Comparison of ENCODE assay signal across 14 cellular contexts in genomic region chr6:30890646-30891449, GRCh38. TPM values are rescaled to one million over a fixed set of nuclear protein-coding genes. Genes with fewer than 3 reads are reported as not detected.
DNase-seq lines count a peak whose midpoint lies in the region; ATAC-seq, FAIRE-seq and TF ChIP-seq lines count a peak whose summit lies in the region.
"Had no signal": no experiment of that assay in that cellular context is flagged by ENCODE, and none has a peak within 500 bp of the region (broad histone marks: within the 10 kb centered on the region; RNA-seq: fewer than 3 reads in every experiment).

No MANE protein-coding gene starts in this region.

- H3K27ac Mint-ChIP-seq in stimulated activated naive CD8-positive, alpha-beta T cell treated with anti-CD3 and anti-CD28 coated beads, Interleukin-15, amount 100 ng/mL, for 72 hours = no peak overlapping the region
- H3K27ac Mint-ChIP-seq: activated naive CD8-positive, alpha-beta T cell treated with anti-CD3 and anti-CD28 coated beads for 36 hours; stimulated activated naive CD8-positive, alpha-beta T cell treated with anti-CD3 and anti-CD28 coated beads, Interleukin-15, Interleukin-2, amounts not matched to agents 100 ng/mL and 50 ng/mL, for 24 hours; T-helper 2 cell treated with Interferon-gamma antibody and Interleukin-4, amounts not matched to agents 5 μg/mL and 100 μg/mL, for 36 hours had no signal

- no peaks in the 10 kb centered on the region for H3K9me3 ChIP-seq in keratinocyte (ENCODE audit: control insufficient read depth, low read depth, low read length)
- H3K9me3 ChIP-seq: gastroesophageal sphincter had no signal

- H3K27ac ChIP-seq in keratinocyte (ENCODE audit: control insufficient read depth, insufficient read depth, low read length) = peak overlapping the region; percentile 22
- H3K27ac ChIP-seq: gastroesophageal sphincter had no signal

- H3K4me1 Mint-ChIP-seq in stimulated activated naive CD8-positive, alpha-beta T cell treated with anti-CD3 and anti-CD28 coated beads, Interleukin-15, amount 100 ng/mL, for 72 hours = peaks cover 11% of the 10 kb centered on the region

- no peak overlapping the region for H3K9ac ChIP-seq in keratinocyte (ENCODE audit: control insufficient read depth, extremely low read depth, insufficient read depth, low read length)

- peaks cover 80% of the 10 kb centered on the region for H3K79me2 ChIP-seq in keratinocyte (ENCODE audit: control insufficient read depth, insufficient read depth, low read length)

- H3K4me3 Mint-ChIP-seq in stimulated activated naive CD8-positive, alpha-beta T cell treated with anti-CD3 and anti-CD28 coated beads, Interleukin-15, amount 100 ng/mL, for 72 hours = no peak overlapping the region
- H3K4me3 Mint-ChIP-seq: activated naive CD8-positive, alpha-beta T cell treated with anti-CD3 and anti-CD28 coated beads for 36 hours; stimulated activated naive CD8-positive, alpha-beta T cell treated with anti-CD3 and anti-CD28 coated beads, Interleukin-15, Interleukin-2, amounts not matched to agents 100 ng/mL and 50 ng/mL, for 24 hours; T-helper 2 cell treated with Interferon-gamma antibody and Interleukin-4, amounts not matched to agents 5 μg/mL and 100 μg/mL, for 36 hours had no signal

- H3K9me3 Mint-ChIP-seq in stimulated activated naive CD8-positive, alpha-beta T cell treated with anti-CD3 and anti-CD28 coated beads, Interleukin-15, amount 100 ng/mL, for 72 hours = no peaks in the 10 kb centered on the region
- H3K9me3 Mint-ChIP-seq: activated naive CD8-positive, alpha-beta T cell treated with anti-CD3 and anti-CD28 coated beads for 36 hours; stimulated activated naive CD8-positive, alpha-beta T cell treated with anti-CD3 and anti-CD28 coated beads, Interleukin-15, Interleukin-2, amounts not matched to agents 100 ng/mL and 50 ng/mL, for 24 hours; T-helper 2 cell treated with Interferon-gamma antibody and Interleukin-4, amounts not matched to agents 5 μg/mL and 100 μg/mL, for 36 hours had no signal

- peak overlapping the region; percentile 40 for H3K4me2 ChIP-seq in keratinocyte (ENCODE audit: control insufficient read depth, extremely low read depth, insufficient read depth, low read depth, low read length)

- FAIRE-seq in keratinocyte (lab: Jason Lieb, UNC) (no peak), GM19239 (lab: Jason Lieb, UNC) (no peak)

- peaks cover 30% of the 10 kb centered on the region for H4K20me1 ChIP-seq in keratinocyte (ENCODE audit: control insufficient read depth, extremely low read depth, insufficient read depth, low read length)

- peaks cover 8% of the 10 kb centered on the region for H3K9me1 ChIP-seq in keratinocyte (ENCODE audit: control insufficient read depth, extremely low read depth, insufficient read depth, low read length)

- H3K27me3 Mint-ChIP-seq in stimulated activated naive CD8-positive, alpha-beta T cell treated with anti-CD3 and anti-CD28 coated beads, Interleukin-15, amount 100 ng/mL, for 72 hours = no peaks in the 10 kb centered on the region
- H3K27me3 Mint-ChIP-seq: activated naive CD8-positive, alpha-beta T cell treated with anti-CD3 and anti-CD28 coated beads for 36 hours; stimulated activated naive CD8-positive, alpha-beta T cell treated with anti-CD3 and anti-CD28 coated beads, Interleukin-15, Interleukin-2, amounts not matched to agents 100 ng/mL and 50 ng/mL, for 24 hours had no signal

- H3K4me1 ChIP-seq in keratinocyte (ENCODE audit: control insufficient read depth, extremely low read depth, insufficient read depth, low read length) = peaks cover 44% of the 10 kb centered on the region

- no peak overlapping the region for H2AFZ ChIP-seq in keratinocyte (ENCODE audit: control insufficient read depth, low read length)

- H3K4me3 ChIP-seq in keratinocyte (ENCODE audit: control insufficient read depth in 2 of 3, extremely low read depth in 1 of 3, insufficient read depth in 2 of 3, low read depth in 1 of 3, low read length in 3 of 3) = no peak overlapping the region
- H3K4me3 ChIP-seq: gastroesophageal sphincter had no signal

- ATAC-seq in stimulated activated naive CD8-positive, alpha-beta T cell treated with anti-CD3 and anti-CD28 coated beads, Interleukin-15, amount 100 ng/mL, for 72 hours = peak; percentile 23
- ATAC-seq in stimulated activated naive CD8-positive, alpha-beta T cell treated with anti-CD3 and anti-CD28 coated beads, Interleukin-15, Interleukin-2, amounts not matched to agents 100 U/mL and 50 U/mL, for 24 hours = no peak
- ATAC-seq: gastroesophageal sphincter had no signal

- TF ChIP-seq CTCF in keratinocyte (optimal IDR thresholded peaks at IDR 0.05 in 1 of 3, IDR thresholded peaks at IDR 0.05 in 1 of 3, conservative IDR thresholded peaks at IDR 0.05 in 1 of 3; ENCODE audit: extremely low read depth in 1 of 3, insufficient read depth in 2 of 3, low read length in 3 of 3) = no peak

- H3K36me3 ChIP-seq in keratinocyte (ENCODE audit: control insufficient read depth in 2 of 2, extremely low read depth in 1 of 2, insufficient read depth in 2 of 2, low read length in 2 of 2) = peaks cover 56 to 62% of the 10 kb centered on the region in 2 experiments

- no peaks in the 10 kb centered on the region for H3K27me3 ChIP-seq in keratinocyte (ENCODE audit: control insufficient read depth, extremely low read depth, insufficient read depth, low read length)
- H3K27me3 ChIP-seq: gastroesophageal sphincter had no signal

- dilution Hi-C loops in keratinocyte (cut with MboI; ENCODE audit: extremely low pct_ligation_motif_present, low sequenced_read_pairs) = no loop called here

- no peak for DNase-seq in stimulated activated naive CD8-positive, alpha-beta T cell treated with anti-CD3 and anti-CD28 coated beads, Interleukin-15, amount 100 ng/mL, for 72 hours
- no peak for DNase-seq in stimulated activated naive CD8-positive, alpha-beta T cell treated with anti-CD3 and anti-CD28 coated beads, Interleukin-15, Interleukin-2, amounts not matched to agents 100 U/mL and 50 U/mL, for 24 hours
- DNase-seq in keratinocyte (ENCODE audit: low read depth, low spot score) = no peak
- no peak for DNase-seq in Kasumi-1 (lab: John Stamatoyannopoulos, UW)
- DNase-seq in GM03348 (ENCODE audit: low spot score) = no peak
- DNase-seq in GM19239 (ENCODE audit: insufficient read length, low spot score) = no peak
- DNase-seq: activated naive CD8-positive, alpha-beta T cell treated with anti-CD3 and anti-CD28 coated beads for 36 hours; GDM1; mesendoderm; NCI-H774 had no signal

RNA-seq across cellular contexts. Expression of gene DDR1, which starts 6.5 kb away (rescaled TPM):
- 104 to 178 TPM (median 152 TPM) in 3 replicates for polyA plus RNA-seq in keratinocyte
- polyA plus RNA-seq in keratinocyte (2011; ENCODE audit: low read depth) = 28.2 TPM
- polyA plus RNA-seq in keratinocyte (2011; cell fraction: cytosol; rRNA removed) = 52.6 and 78.8 TPM in 2 replicates
- polyA plus RNA-seq in keratinocyte (2011; cell fraction: nucleus; rRNA removed) = 361 and 438 TPM in 2 replicates
- polyA plus RNA-seq in keratinocyte (2012; ENCODE audit: low replicate concordance) = 113 and 227 TPM in 2 replicates
- 175 to 367 TPM (median 287 TPM) in 3 replicates for polyA minus RNA-seq in keratinocyte
- 399 TPM for polyA minus RNA-seq in keratinocyte (2011; cell fraction: cytosol; rRNA and poly(A)+ RNA removed)
- 550 and 554 TPM in 2 replicates for polyA minus RNA-seq in keratinocyte (2011; cell fraction: nucleus; rRNA and poly(A)+ RNA removed)

RNA-seq across cellular contexts. Expression of gene GTF2H4, which starts 17.2 kb away (rescaled TPM):
- 34.2 to 44.0 TPM (median 38.7 TPM) in 3 replicates for polyA plus RNA-seq in keratinocyte
- 7.2 TPM for polyA plus RNA-seq in keratinocyte (2011; ENCODE audit: low read depth)
- 24.4 and 25.0 TPM in 2 replicates for polyA plus RNA-seq in keratinocyte (2011; cell fraction: cytosol; rRNA removed)
- polyA plus RNA-seq in keratinocyte (2011; cell fraction: nucleus; rRNA removed) = 68.9 and 72.9 TPM in 2 replicates
- polyA plus RNA-seq in keratinocyte (2012; ENCODE audit: low replicate concordance) = 21.9 and 32.3 TPM in 2 replicates
- polyA minus RNA-seq in keratinocyte = 18.1 to 28.5 TPM (median 19.3 TPM) in 3 replicates
- polyA minus RNA-seq in keratinocyte (2011; cell fraction: cytosol; rRNA and poly(A)+ RNA removed) = 21.5 TPM
- 22.3 and 29.5 TPM in 2 replicates for polyA minus RNA-seq in keratinocyte (2011; cell fraction: nucleus; rRNA and poly(A)+ RNA removed)

RNA-seq across cellular contexts. Expression of gene VARS2, which starts 23.2 kb away (rescaled TPM):
- polyA plus RNA-seq in keratinocyte = 12.8 to 14.3 TPM (median 13.8 TPM) in 3 replicates
- 5.3 TPM for polyA plus RNA-seq in keratinocyte (2011; ENCODE audit: low read depth)
- polyA plus RNA-seq in keratinocyte (2011; cell fraction: cytosol; rRNA removed) = 5.0 and 7.4 TPM in 2 replicates
- polyA plus RNA-seq in keratinocyte (2011; cell fraction: nucleus; rRNA removed) = 32.6 and 37.0 TPM in 2 replicates
- polyA plus RNA-seq in keratinocyte (2012; ENCODE audit: low replicate concordance) = 15.4 and 19.5 TPM in 2 replicates
- polyA minus RNA-seq in keratinocyte = 17.2 to 22.0 TPM (median 20.2 TPM) in 3 replicates
- 17.5 TPM for polyA minus RNA-seq in keratinocyte (2011; cell fraction: cytosol; rRNA and poly(A)+ RNA removed)
- polyA minus RNA-seq in keratinocyte (2011; cell fraction: nucleus; rRNA and poly(A)+ RNA removed) = 18.7 and 24.1 TPM in 2 replicates

RNA-seq across cellular contexts. Expression of gene SFTA2, which starts 41.1 kb away (rescaled TPM):
- polyA plus RNA-seq in keratinocyte = not detected in 3 replicates
- polyA plus RNA-seq in keratinocyte (2011; ENCODE audit: low read depth) = not detected
- polyA plus RNA-seq in keratinocyte (2011; cell fraction: cytosol; rRNA removed) = not detected in 2 replicates
- polyA plus RNA-seq in keratinocyte (2011; cell fraction: nucleus; rRNA removed) = not detected in 2 replicates
- 0.54 TPM in 1 of 2 replicates, not detected in the other for polyA plus RNA-seq in keratinocyte (2012; ENCODE audit: low replicate concordance)
- 0.43 TPM in 1 of 3 replicates, not detected in the others for polyA minus RNA-seq in keratinocyte
- not detected for polyA minus RNA-seq in keratinocyte (2011; cell fraction: cytosol; rRNA and poly(A)+ RNA removed)
- not detected in 2 replicates for polyA minus RNA-seq in keratinocyte (2011; cell fraction: nucleus; rRNA and poly(A)+ RNA removed)
- polyA plus RNA-seq: AG04450 had no signal

RNA-seq across cellular contexts. Expression of gene MUCL3, which starts 49.9 kb away (rescaled TPM):
- 0.05 TPM in 1 of 3 replicates, not detected in the others for polyA plus RNA-seq in keratinocyte
- polyA plus RNA-seq in keratinocyte (2011; ENCODE audit: low read depth) = 0.71 TPM
- polyA plus RNA-seq in keratinocyte (2011; cell fraction: cytosol; rRNA removed) = 0.03 and 0.04 TPM in 2 replicates
- polyA plus RNA-seq in keratinocyte (2011; cell fraction: nucleus; rRNA removed) = 0.06 and 0.11 TPM in 2 replicates
- polyA plus RNA-seq in keratinocyte (2012; ENCODE audit: low replicate concordance) = 0.58 TPM in 1 of 2 replicates, not detected in the other
- polyA minus RNA-seq in keratinocyte = not detected in 3 replicates
- not detected for polyA minus RNA-seq in keratinocyte (2011; cell fraction: cytosol; rRNA and poly(A)+ RNA removed)
- polyA minus RNA-seq in keratinocyte (2011; cell fraction: nucleus; rRNA and poly(A)+ RNA removed) = not detected in 2 replicates
- polyA plus RNA-seq: AG04450 had no signal
